10 cellular contexts compared by ENCODE assay signal in genomic region chr20:50655325-50655880, GRCh38. TPM values are rescaled to one million over a fixed set of nuclear protein-coding genes. Genes with fewer than 3 reads are reported as not detected.
DNase-seq lines count a peak whose midpoint lies in the region; ATAC-seq and TF ChIP-seq lines count a peak whose summit lies in the region.
"Had no signal": no experiment of that assay in that cellular context is flagged by ENCODE, and none has a peak within 500 bp of the region (broad histone marks: within the 10 kb centered on the region; RNA-seq: fewer than 3 reads in every experiment).

No MANE protein-coding gene starts in this region.

- H3K27me3 ChIP-seq in Panc1 (ENCODE audit: control insufficient read depth, insufficient read depth, low read length) (no peaks in the 10 kb centered on the region), ovary (no peaks in the 10 kb centered on the region)

- ATAC-seq in Panc1 = peak; percentile 51
- ATAC-seq in activated CD8-positive, alpha-beta T cell treated with anti-CD3 and anti-CD28 coated beads for 36 hours = no peak
- ATAC-seq in HG03280 (IDR thresholded peaks at IDR 0.05; ENCODE audit: unreplicated experiment) = no peak

- no TSS peak for BruUV-seq in Panc1 (replicated peaks; lab: Mats Ljungman, UMichigan)

- TF ChIP-seq EP300 in ovary (IDR thresholded peaks at IDR 0.05) = no peak

- no peaks in the 10 kb centered on the region for H3K4me1 Mint-ChIP-seq in activated CD8-positive, alpha-beta T cell treated with anti-CD3 and anti-CD28 coated beads for 36 hours (ENCODE audit: low read depth)

- no peaks in the 10 kb centered on the region for H3K36me3 ChIP-seq in Panc1 (ENCODE audit: control insufficient read depth, insufficient read depth, low read length)
- no peaks in the 10 kb centered on the region for H3K36me3 ChIP-seq in ovary

- CTCF ChIA-PET in Panc1 (lab: Charles Lee) = no interaction called here
- CTCF ChIA-PET in activated CD8-positive, alpha-beta T cell treated with anti-CD3 and anti-CD28 coated beads for 36 hours (lab: Charles Lee) = interaction anchor here (1.0 kb wide), 1 partner anchor 20 kb away, joined by 3 read pairs; no protein-coding TSS in a partner anchor

- peak overlapping the region in 1 of 2 experiments; percentile 28; a peak in 2 of 4 replicates for H3K4me3 ChIP-seq in Panc1 (ENCODE audit: low read depth in 2 of 2, low read length in 2 of 2)
- H3K4me3 ChIP-seq in fibroblast of villous mesenchyme (ENCODE audit: low read depth, low read length) = no peak overlapping the region
- H3K4me3 ChIP-seq in ovary = peak overlapping the region; percentile 17

- 5 to 12% (median 7%) methylated on average over 15 of the region's 15 CpGs for WGBS in ovary, 3 donors

- no peaks in the 10 kb centered on the region for H3K9me3 Mint-ChIP-seq in activated CD8-positive, alpha-beta T cell treated with anti-CD3 and anti-CD28 coated beads for 36 hours

- intact Hi-C loops in Panc1 (cut with micrococcal nuclease; ENCODE audit: unreplicated experiment) (no loop called here), ovary (cut with DNase I) (no loop called here)
- intact Hi-C loops in activated CD8-positive, alpha-beta T cell treated with anti-CD3 and anti-CD28 coated beads for 36 hours (cut with micrococcal nuclease) = no loop called here

- H3K27ac ChIP-seq in Panc1 (ENCODE audit: low read length) (peak overlapping the region; percentile 92), ovary (peak overlapping the region; percentile 73 to 83)

- H3K4me1 ChIP-seq in Panc1 (ENCODE audit: control insufficient read depth, insufficient read depth, low read length) = peaks cover 57% of the 10 kb centered on the region
- H3K4me1 ChIP-seq in ovary (ENCODE audit: insufficient read depth) = peaks cover 15% of the 10 kb centered on the region

- in situ Hi-C loops in Panc1 (cut with HindIII; ENCODE audit: low pct_unique_long_range_greater_than_20kb, low sequenced_read_pairs) = no loop called here

- H3K9me3 ChIP-seq in Panc1 (ENCODE audit: control insufficient read depth, insufficient read depth, low read depth, low read length) = no peaks in the 10 kb centered on the region
- no peaks in the 10 kb centered on the region for H3K9me3 ChIP-seq in ovary

- TF ChIP-seq POLR2A in ovary (IDR thresholded peaks at IDR 0.05) = peak; percentile 29

- TF ChIP-seq CTCF in Panc1 (IDR thresholded peaks at IDR 0.05) (no peak), fibroblast of villous mesenchyme (IDR thresholded peaks at IDR 0.05; ENCODE audit: insufficient read depth, low read depth, low read length) (no peak), ovary (IDR thresholded peaks at IDR 0.05) (no peak)
- TF ChIP-seq CTCF in activated CD8-positive, alpha-beta T cell treated with anti-CD3 and anti-CD28 coated beads for 36 hours (IDR thresholded peaks at IDR 0.05) = no peak

- POLR2A ChIA-PET in Panc1 (lab: Charles Lee) = no interaction called here
- POLR2A ChIA-PET in activated CD8-positive, alpha-beta T cell treated with anti-CD3 and anti-CD28 coated beads for 36 hours (lab: Charles Lee) = interaction anchor here (0.7 kb wide), 1 partner anchor 66 kb away, joined by 3 read pairs; no protein-coding TSS in a partner anchor

- peaks cover 5% of the 10 kb centered on the region for H3K27me3 Mint-ChIP-seq in activated CD8-positive, alpha-beta T cell treated with anti-CD3 and anti-CD28 coated beads for 36 hours

- H3K36me3 Mint-ChIP-seq in activated CD8-positive, alpha-beta T cell treated with anti-CD3 and anti-CD28 coated beads for 36 hours (ENCODE audit: low read depth) = no peaks in the 10 kb centered on the region

- H3K4me3 Mint-ChIP-seq in activated CD8-positive, alpha-beta T cell treated with anti-CD3 and anti-CD28 coated beads for 36 hours = no peak overlapping the region

- no peak overlapping the region for H3K27ac Mint-ChIP-seq in activated CD8-positive, alpha-beta T cell treated with anti-CD3 and anti-CD28 coated beads for 36 hours

- DNase-seq in AG20443 (ENCODE audit: low spot score) (peak; percentile 78), Panc1 (ENCODE audit: low read depth, low spot score) (no peak), fibroblast of villous mesenchyme (ENCODE audit: low read depth) (peak; percentile 98), ovary (peak; percentile 89 to 91 (median 91)), NOMO-1 treated with DMSO at 0.1 percent for 48 hours (lab: John Stamatoyannopoulos, UW; ENCODE audit: unreplicated experiment) (no peak), GM19238 (ENCODE audit: insufficient read length, low spot score) (no peak)
- no peak for DNase-seq in activated CD8-positive, alpha-beta T cell treated with anti-CD3 and anti-CD28 coated beads for 36 hours
- DNase-seq: DMS53; stimulated activated CD4-positive, alpha-beta T cell treated with anti-CD3 and anti-CD28 coated beads, Interleukin-4, amount 100 ng/mL, for 24 hours had no signal

RNA-seq across cellular contexts. Expression of gene RIPOR3, which starts 35.9 kb away (rescaled TPM):
- total RNA-seq in Panc1 (2021; ENCODE audit: unreplicated experiment) = 92.5 TPM
- 97.9 TPM for polyA plus RNA-seq in Panc1 (2012; ENCODE audit: insufficient read length)
- total RNA-seq in fibroblast of villous mesenchyme = 28.1 and 29.3 TPM in 2 replicates
- 10 to 100 TPM in 2 of 7 donors, 1 to 10 TPM in 5; 1.3 to 22.7 (median 8.0) TPM for total RNA-seq in ovary
- polyA plus RNA-seq in ovary = 1 to 10 TPM; 1.7 to 9.6 TPM
- not detected for total RNA-seq in activated CD8-positive, alpha-beta T cell treated with anti-CD3 and anti-CD28 coated beads for 36 hours

Comparison
In these comparisons a context has a peak if more than half of its experiments do, and no peak if none do; other contexts are left out.
1. DNase-seq: peak in AG20443 (single experiment), fibroblast of villous mesenchyme (single experiment) and ovary (5 of 5); none in Panc1 (single experiment), NOMO-1 treated with DMSO at 0.1 percent for 48 hours (single experiment), GM19238 (single experiment) and activated CD8-positive, alpha-beta T cell treated with anti-CD3 and anti-CD28 coated beads for 36 hours (single experiment).